In the genomic region with DNA sequence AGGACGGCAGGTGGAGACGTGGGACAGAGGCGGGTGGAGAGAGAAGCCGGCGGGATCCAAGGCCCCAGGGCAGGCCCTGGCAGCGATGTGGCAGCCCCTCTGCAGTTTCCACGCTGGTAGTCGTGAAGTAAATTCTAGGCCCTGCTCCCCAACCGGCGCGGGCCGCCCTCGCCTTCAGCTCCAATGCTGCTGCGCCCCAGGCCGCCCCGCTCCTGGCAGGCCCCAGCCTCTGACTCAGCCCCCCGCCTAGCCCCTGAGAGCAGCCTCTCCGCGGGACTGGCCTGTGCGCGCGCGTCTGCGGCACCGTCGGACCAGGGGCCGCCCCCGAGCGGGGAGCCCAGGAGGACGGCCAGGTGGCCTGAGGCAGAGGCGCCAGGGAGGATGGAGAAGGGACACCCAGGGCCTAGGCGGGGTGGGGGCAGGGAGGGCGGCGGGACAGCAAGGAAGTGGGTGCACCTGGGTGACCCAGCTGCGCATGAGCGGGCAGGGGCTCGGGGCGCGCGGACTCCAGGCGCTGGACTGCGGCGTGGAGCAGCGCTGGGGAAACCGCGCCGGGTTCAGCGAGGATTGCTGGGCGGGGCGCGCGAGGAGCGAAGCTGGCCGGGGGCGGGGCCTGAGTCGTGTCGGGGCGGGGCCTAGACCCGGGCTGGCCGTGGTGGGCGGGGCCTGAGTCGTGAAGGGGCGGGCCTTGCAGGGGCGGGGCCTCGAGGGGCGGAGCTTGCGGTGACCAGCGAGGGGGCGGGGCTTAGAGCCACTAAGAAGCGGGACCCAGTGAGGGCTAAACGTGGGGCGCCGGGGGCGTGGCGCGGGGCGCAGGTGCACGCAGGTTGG, we compare ENCODE assay signal across 1 cellular context.
TF ChIP-seq lines count a peak whose summit lies in the region.

No MANE protein-coding gene starts in this region.

TF ChIP-seq in WTC11, 78 proteins besides CTCF, POLR2A, EP300 and RAD21 (continued from another document):
- TF ChIP-seq, protein P1, sequence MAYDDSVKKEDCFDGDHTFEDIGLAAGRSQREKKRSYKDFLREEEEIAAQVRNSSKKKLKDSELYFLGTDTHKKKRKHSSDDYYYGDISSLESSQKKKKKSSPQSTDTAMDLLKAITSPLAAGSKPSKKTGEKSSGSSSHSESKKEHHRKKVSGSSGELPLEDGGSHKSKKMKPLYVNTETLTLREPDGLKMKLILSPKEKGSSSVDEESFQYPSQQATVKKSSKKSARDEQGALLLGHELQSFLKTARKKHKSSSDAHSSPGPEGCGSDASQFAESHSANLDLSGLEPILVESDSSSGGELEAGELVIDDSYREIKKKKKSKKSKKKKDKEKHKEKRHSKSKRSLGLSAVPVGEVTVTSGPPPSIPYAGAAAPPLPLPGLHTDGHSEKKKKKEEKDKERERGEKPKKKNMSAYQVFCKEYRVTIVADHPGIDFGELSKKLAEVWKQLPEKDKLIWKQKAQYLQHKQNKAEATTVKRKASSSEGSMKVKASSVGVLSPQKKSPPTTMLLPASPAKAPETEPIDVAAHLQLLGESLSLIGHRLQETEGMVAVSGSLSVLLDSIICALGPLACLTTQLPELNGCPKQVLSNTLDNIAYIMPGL (CRISPR knock-in tag; IDR thresholded peaks at IDR 0.05), result peak; percentile 56; the same call in 1 of the 2 replicates
- TF ChIP-seq, protein P2, sequence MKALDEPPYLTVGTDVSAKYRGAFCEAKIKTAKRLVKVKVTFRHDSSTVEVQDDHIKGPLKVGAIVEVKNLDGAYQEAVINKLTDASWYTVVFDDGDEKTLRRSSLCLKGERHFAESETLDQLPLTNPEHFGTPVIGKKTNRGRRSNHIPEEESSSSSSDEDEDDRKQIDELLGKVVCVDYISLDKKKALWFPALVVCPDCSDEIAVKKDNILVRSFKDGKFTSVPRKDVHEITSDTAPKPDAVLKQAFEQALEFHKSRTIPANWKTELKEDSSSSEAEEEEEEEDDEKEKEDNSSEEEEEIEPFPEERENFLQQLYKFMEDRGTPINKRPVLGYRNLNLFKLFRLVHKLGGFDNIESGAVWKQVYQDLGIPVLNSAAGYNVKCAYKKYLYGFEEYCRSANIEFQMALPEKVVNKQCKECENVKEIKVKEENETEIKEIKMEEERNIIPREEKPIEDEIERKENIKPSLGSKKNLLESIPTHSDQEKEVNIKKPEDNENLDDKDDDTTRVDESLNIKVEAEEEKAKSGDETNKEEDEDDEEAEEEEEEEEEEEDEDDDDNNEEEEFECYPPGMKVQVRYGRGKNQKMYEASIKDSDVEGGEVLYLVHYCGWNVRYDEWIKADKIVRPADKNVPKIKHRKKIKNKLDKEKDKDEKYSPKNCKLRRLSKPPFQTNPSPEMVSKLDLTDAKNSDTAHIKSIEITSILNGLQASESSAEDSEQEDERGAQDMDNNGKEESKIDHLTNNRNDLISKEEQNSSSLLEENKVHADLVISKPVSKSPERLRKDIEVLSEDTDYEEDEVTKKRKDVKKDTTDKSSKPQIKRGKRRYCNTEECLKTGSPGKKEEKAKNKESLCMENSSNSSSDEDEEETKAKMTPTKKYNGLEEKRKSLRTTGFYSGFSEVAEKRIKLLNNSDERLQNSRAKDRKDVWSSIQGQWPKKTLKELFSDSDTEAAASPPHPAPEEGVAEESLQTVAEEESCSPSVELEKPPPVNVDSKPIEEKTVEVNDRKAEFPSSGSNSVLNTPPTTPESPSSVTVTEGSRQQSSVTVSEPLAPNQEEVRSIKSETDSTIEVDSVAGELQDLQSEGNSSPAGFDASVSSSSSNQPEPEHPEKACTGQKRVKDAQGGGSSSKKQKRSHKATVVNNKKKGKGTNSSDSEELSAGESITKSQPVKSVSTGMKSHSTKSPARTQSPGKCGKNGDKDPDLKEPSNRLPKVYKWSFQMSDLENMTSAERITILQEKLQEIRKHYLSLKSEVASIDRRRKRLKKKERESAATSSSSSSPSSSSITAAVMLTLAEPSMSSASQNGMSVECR (CRISPR knock-in tag; IDR thresholded peaks at IDR 0.05; ENCODE audit: borderline replicate concordance), result peak; percentile 20; the same call in 1 of the 2 replicates
